ENCODE assay signal across 11 cellular contexts in genomic region chr16:7532534-7532933, GRCh38.
"Had no signal": no experiment of that assay in that cellular context is flagged by ENCODE, and none has a peak within 500 bp of the region (broad histone marks: within the 10 kb centered on the region; RNA-seq: fewer than 3 reads in every experiment).

No MANE protein-coding gene starts in this region.

- FAIRE-seq: H1, H54 had no signal

- H3K4me3 ChIP-seq: GM23248, GM23338, HAP-1 had no signal

- H3K27ac ChIP-seq: GM23248 had no signal

- H3K36me3 ChIP-seq: HAP-1 had no signal

- H3K9ac ChIP-seq: GM23248 had no signal

- H3K4me1 Mint-ChIP-seq: GM23338, H9 had no signal

- H3K4me2 ChIP-seq: GM23338 had no signal

- H3K9me3 Mint-ChIP-seq: GM23338 had no signal

- H3K27ac Mint-ChIP-seq: GM23338, H9, HFFc6 had no signal

- H3K9me3 ChIP-seq: HAP-1 had no signal

- H2AFZ ChIP-seq: GM23248, GM23338 had no signal

- ATAC-seq: GM23338, HCT116 had no signal

- H3K4me3 Mint-ChIP-seq: GM23338, H9, HFFc6 had no signal

- DNase-seq: GM23248, GOT3, H7, H9, HCEC 1CT, HFFc6 had no signal

- H3K4me1 ChIP-seq: HAP-1 had no signal
